8 cellular contexts compared by ENCODE assay signal in the genomic region with DNA sequence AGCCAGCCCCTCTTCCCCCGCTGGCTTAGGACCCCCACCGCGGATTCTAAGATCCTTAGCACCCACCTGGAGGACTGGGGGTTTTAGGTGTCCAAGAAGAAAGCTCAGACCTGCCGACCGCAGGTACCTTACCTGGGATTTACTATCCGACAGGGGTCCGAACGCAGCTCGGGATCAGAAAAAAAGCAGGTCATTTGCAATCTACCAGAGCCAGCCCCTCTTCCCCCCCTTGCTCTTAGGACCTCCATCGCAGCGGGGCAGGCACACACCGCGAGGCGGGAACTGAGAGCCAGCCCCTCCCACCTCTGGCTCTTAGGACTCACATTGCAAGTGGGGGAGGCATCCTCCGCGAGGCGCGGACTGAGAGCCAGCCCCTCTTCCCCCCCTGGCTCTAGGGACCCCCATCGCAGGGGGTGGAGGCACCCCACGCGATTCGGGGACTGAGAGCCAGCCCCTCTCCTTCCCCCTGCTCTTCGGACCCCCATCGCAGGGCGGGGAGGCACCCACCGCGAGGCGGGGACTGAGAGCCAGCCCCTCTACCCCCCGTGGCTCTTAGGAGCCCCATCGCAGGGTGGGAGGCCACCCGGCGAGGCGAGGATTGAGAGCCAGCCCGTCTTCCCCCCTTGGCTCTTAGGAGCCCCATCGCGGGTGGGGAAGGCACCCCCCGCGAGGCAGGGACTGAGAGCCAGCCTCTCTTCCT.
DNase-seq lines count a peak whose midpoint lies in the region; ATAC-seq and TF ChIP-seq lines count a peak whose summit lies in the region.

No MANE protein-coding gene starts in this region.

- H3K9ac ChIP-seq in iPS-15b (ENCODE audit: low read depth, low read length): no peak overlapping the region

- no peak for TF ChIP-seq CTCF in AG04449 (IDR thresholded peaks at IDR 0.05; ENCODE audit: insufficient read depth, low read length, missing control alignments)

- CTCF ChIA-PET in AG04449 (lab: Yijun Ruan, JAX): no interaction called here

- no peaks in the 10 kb centered on the region for H3K4me1 ChIP-seq in iPS-15b (ENCODE audit: control insufficient read depth, insufficient read depth, low read length)

- no peaks in the 10 kb centered on the region for H3K9me3 ChIP-seq in iPS-15b (ENCODE audit: control insufficient read depth, insufficient read depth, low read length)

- POLR2A ChIA-PET in AG04449 (lab: Yijun Ruan, JAX): no interaction called here

- DNase-seq in AG04449 (ENCODE audit: low read depth, low spot score): no peak
- peak; percentile 77 to 78 for DNase-seq in NCI-H1930 (lab: John Stamatoyannopoulos, UW)
- DNase-seq in activated gamma-delta T cell treated with anti-CD3 and anti-CD28 coated beads, Interleukin-2, amount 50 U/mL, for 16 hours (ENCODE audit: low read depth): peak; percentile 22
- peak; percentile 43 for DNase-seq in stimulated activated CD8-positive, alpha-beta memory T cell treated with anti-CD3 and anti-CD28 coated beads, Interleukin-4, amount 100 ng/mL, for 24 hours (ENCODE audit: low read depth)
- DNase-seq in germinal center (ENCODE audit: low spot score): no peak

- no peaks in the 10 kb centered on the region for H3K36me3 ChIP-seq in iPS-15b (ENCODE audit: control insufficient read depth, insufficient read depth, low read length)

- peaks cover 19% of the 10 kb centered on the region for H3K27me3 ChIP-seq in iPS-15b (ENCODE audit: control insufficient read depth, insufficient read depth, low read length)

- ATAC-seq in GM19372 (IDR thresholded peaks at IDR 0.05; ENCODE audit: low read depth, unreplicated experiment) (peak; percentile 69), HG02840 (IDR thresholded peaks at IDR 0.05; ENCODE audit: low FRiP score, unreplicated experiment) (no peak)

- H3K4me3 ChIP-seq in AG04449 (ENCODE audit: low read depth, low read length) (0 out of 2 replicates have a peak overlapping the region, but pooled peaks have one; percentile 6), iPS-15b (ENCODE audit: low read depth, low read length) (peak overlapping the region; percentile 79)

Comparison
In these comparisons a context has a peak if more than half of its experiments do, and no peak if none do; other contexts are left out.
1. DNase-seq: peak in NCI-H1930 (2 of 2), activated gamma-delta T cell treated with anti-CD3 and anti-CD28 coated beads, Interleukin-2, amount 50 U/mL, for 16 hours (single experiment) and stimulated activated CD8-positive, alpha-beta memory T cell treated with anti-CD3 and anti-CD28 coated beads, Interleukin-4, amount 100 ng/mL, for 24 hours (single experiment); none in AG04449 (single experiment) and germinal center (single experiment).